Comparison of ENCODE assay signal across 21 cellular contexts in genomic region chr6:33705268-33705885, GRCh38. TPM values are rescaled to one million over a fixed set of nuclear protein-coding genes. Genes with fewer than 3 reads are reported as not detected.
DNase-seq lines count a peak whose midpoint lies in the region; ATAC-seq and TF ChIP-seq lines count a peak whose summit lies in the region.
"Had no signal": no experiment of that assay in that cellular context is flagged by ENCODE, and none has a peak within 500 bp of the region (broad histone marks: within the 10 kb centered on the region; RNA-seq: fewer than 3 reads in every experiment).

No MANE protein-coding gene starts in this region.

- peaks cover 93% of the 10 kb centered on the region for H3K36me3 Mint-ChIP-seq in activated T-cell treated with anti-CD3 and anti-CD28 coated beads, Interleukin-2, amount 50 U/mL, for 24 hours (ENCODE audit: low read depth)

- no peak overlapping the region for H3K4me3 ChIP-seq in dorsolateral prefrontal cortex
- H3K4me3 ChIP-seq: BLaER1 treated with 17β-estradiol and CSF1 and Interleukin-3, amounts not matched to agents 10 nM and 100 nM; GM12878 had no signal

- H3K9me3 Mint-ChIP-seq in activated T-cell treated with anti-CD3 and anti-CD28 coated beads, Interleukin-2, amount 50 U/mL, for 24 hours: no peaks in the 10 kb centered on the region
- H3K9me3 Mint-ChIP-seq: CD8-positive, alpha-beta memory T cell; HFFc6 had no signal

- ATAC-seq in HG03565 (IDR thresholded peaks at IDR 0.05; ENCODE audit: unreplicated experiment): no peak
- ATAC-seq: GM12878, Panc1, Right ventricle myocardium inferior had no signal

- TF ChIP-seq CTCF in VCaP (conservative IDR thresholded peaks at IDR 0.05) (no peak), dorsolateral prefrontal cortex (IDR thresholded peaks at IDR 0.05 in 54 of 56, conservative IDR thresholded peaks at IDR 0.05 in 2 of 56; ENCODE audit: low read depth in 1 of 56, partially characterized antibody in 56 of 56) (no peak)

- H3K27me3 Mint-ChIP-seq in activated T-cell treated with anti-CD3 and anti-CD28 coated beads, Interleukin-2, amount 50 U/mL, for 24 hours: no peaks in the 10 kb centered on the region
- H3K27me3 Mint-ChIP-seq: CD8-positive, alpha-beta memory T cell had no signal

- DNase-seq in activated T-cell treated with anti-CD3 and anti-CD28 coated beads, Interleukin-2, amount 50 U/mL, for 24 hours: no peak
- no peak for DNase-seq in activated T-cell treated with anti-CD3 and anti-CD28 coated beads for 4 hours
- DNase-seq in left kidney (ENCODE audit: low read depth, low spot score): peak; percentile 86
- DNase-seq in dorsolateral prefrontal cortex: no peak
- DNase-seq in COLO829 (ENCODE audit: low spot score): no peak
- no peak for DNase-seq in SKM-1 (lab: John Stamatoyannopoulos, UW; ENCODE audit: unreplicated experiment)
- DNase-seq: CD8-positive, alpha-beta memory T cell; DMS79 treated with DMSO at 0.1 percent for 48 hours; HFFc6; Kasumi-1; NCI-H1105 treated with DMSO at 0.1 percent for 48 hours; NCI-H187 treated with DMSO at 0.1 percent for 48 hours; NCI-H2171; NCI-H446; SK-N-SH had no signal

- no peaks in the 10 kb centered on the region for H3K27me3 ChIP-seq in dorsolateral prefrontal cortex

- intact Hi-C loops in dorsolateral prefrontal cortex (cut with DNase I): loop anchor here in 1 of 2 donors (10.0 kb wide), 1 partner anchor 311 kb away; the partner anchor contains the start of gene KIFC1

- peaks cover 32% of the 10 kb centered on the region for H3K4me1 Mint-ChIP-seq in activated T-cell treated with anti-CD3 and anti-CD28 coated beads, Interleukin-2, amount 50 U/mL, for 24 hours (ENCODE audit: low read depth)

- no peak overlapping the region for H3K4me3 Mint-ChIP-seq in activated T-cell treated with anti-CD3 and anti-CD28 coated beads, Interleukin-2, amount 50 U/mL, for 24 hours
- H3K4me3 Mint-ChIP-seq: CD8-positive, alpha-beta memory T cell; HFFc6 had no signal

- H3K27ac ChIP-seq in VCaP (peak overlapping the region; percentile 6; the same call in 1 of the 2 replicates), dorsolateral prefrontal cortex (no peak overlapping the region)
- H3K27ac ChIP-seq: BLaER1 treated with 17β-estradiol and CSF1 and Interleukin-3, amounts not matched to agents 10 nM and 100 nM had no signal

- peak overlapping the region; percentile 23 for H3K27ac Mint-ChIP-seq in activated T-cell treated with anti-CD3 and anti-CD28 coated beads, Interleukin-2, amount 50 U/mL, for 24 hours
- H3K27ac Mint-ChIP-seq: HFFc6 had no signal

RNA-seq across cellular contexts. Expression of gene UQCC2, which starts 6.1 kb away (rescaled TPM):
- total RNA-seq in dorsolateral prefrontal cortex: 10 to 100 TPM; 32.1 to 86.2 (median 53.0) TPM

RNA-seq across cellular contexts. Expression of gene IP6K3, which starts 41.3 kb away (rescaled TPM):
- total RNA-seq in dorsolateral prefrontal cortex: 10 to 100 TPM in 52 of 120 experiments, 1 to 10 TPM in 68; 1.1 to 55.5 (median 9.0) TPM
- total RNA-seq: CD8-positive, alpha-beta memory T cell; GM12878 had no signal
